1 cellular context compared by ENCODE assay signal in the genomic region with DNA sequence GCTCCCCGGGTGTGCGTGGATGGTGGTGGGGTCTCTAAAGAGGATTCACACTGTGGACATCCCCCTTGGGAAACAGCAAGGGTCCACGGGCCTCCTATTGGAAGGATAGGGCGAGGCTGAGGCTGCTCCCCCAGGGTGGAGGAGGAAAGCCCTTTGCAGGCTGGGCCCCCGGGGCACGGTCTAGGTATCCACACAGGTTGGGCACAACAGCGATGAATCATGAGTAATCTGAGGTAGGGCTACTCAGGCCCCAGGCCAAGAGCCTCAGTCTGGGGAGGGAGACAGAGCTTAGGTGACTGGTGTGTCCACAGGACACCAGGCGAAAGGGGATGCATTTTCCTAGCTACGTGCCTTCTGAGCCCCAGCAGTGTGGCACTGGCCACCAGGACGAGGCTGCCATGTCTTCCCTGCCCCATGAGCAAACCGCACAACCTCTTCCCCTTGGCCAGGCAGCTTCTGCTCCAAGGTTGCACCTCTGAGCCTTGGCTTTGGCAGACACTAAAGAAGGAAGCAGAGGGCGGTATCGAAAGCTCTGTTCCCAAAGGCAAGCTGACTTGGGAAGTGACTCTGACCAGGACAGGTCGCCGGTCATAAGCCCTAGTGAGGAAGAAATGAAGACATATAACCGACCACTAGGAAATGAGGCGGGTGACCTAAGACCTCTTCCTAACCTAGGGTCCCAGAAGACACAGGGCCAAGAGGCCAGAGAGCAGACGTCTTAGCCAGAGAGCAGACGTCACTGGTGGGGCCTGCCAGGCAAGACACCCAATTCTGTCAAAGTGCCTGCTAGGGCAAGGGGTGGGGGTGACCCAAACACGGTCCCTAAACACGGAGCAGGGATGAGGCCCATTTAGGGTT.
TF ChIP-seq lines count a peak whose summit lies in the region.

No MANE protein-coding gene starts in this region.

TF ChIP-seq in HepG2, 621 proteins besides CTCF, POLR2A, EP300 and RAD21:
- TF ChIP-seq ZNF382 (CRISPR knock-in tag; IDR thresholded peaks at IDR 0.05; ENCODE audit: borderline replicate concordance) = no peak
- TF ChIP-seq, protein P1, sequence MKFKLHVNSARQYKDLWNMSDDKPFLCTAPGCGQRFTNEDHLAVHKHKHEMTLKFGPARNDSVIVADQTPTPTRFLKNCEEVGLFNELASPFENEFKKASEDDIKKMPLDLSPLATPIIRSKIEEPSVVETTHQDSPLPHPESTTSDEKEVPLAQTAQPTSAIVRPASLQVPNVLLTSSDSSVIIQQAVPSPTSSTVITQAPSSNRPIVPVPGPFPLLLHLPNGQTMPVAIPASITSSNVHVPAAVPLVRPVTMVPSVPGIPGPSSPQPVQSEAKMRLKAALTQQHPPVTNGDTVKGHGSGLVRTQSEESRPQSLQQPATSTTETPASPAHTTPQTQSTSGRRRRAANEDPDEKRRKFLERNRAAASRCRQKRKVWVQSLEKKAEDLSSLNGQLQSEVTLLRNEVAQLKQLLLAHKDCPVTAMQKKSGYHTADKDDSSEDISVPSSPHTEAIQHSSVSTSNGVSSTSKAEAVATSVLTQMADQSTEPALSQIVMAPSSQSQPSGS (CRISPR knock-in tag; IDR thresholded peaks at IDR 0.05) = no peak
- no peak for TF ChIP-seq AHR (CRISPR knock-in tag; IDR thresholded peaks at IDR 0.05)
- peak; percentile 76; the same call in 1 of the 2 replicates for TF ChIP-seq ZNF652 (CRISPR knock-in tag; IDR thresholded peaks at IDR 0.05; ENCODE audit: borderline replicate concordance, low read depth)
- TF ChIP-seq PRMT3 (CRISPR knock-in tag; IDR thresholded peaks at IDR 0.05; ENCODE audit: borderline replicate concordance, low read depth) = no peak
